1 cellular context compared by ENCODE assay signal in the genomic region with DNA sequence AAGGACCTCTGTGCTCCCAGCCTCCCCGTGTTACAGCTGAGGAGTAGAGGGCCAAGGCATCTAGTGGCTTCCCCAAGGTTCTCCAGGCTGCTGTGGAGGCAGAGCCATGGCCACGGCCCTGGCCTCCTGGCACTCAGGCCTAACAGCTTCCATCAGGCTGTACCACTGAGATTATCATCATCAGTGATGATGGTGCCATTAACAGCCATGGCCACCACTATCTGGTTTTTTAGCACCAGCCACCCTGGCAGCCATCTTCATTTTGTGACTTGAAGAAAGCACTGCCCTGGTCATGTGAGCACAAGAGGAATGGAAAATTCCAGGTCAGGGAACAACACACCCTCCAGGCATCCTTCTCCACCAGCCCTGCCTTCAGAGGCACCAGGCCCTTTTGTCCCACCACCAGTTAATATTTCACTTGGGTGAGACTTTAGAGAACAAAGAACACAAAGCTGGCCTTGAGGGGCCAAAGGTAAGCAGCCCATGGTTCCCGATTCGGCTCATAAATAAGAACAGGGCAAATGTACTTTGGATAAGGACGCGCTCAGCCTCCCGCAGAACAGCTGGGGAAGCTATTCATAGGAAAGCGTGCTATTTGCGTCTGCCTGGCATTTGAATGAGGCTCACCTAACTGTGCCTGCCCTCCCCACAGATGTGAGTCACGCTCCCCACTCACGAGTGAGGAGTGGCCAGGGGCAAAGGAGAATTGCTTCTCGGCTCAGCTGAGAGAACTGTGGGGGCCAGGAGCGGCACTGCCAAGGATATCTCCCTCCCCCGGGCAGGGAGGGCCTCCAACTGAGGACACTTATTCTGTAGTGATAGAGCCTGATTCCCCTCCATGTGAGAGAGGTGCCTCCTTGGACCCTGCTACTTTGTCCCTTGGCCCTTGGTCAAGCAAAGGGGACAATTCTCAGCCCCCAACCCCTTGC.
TF ChIP-seq lines count a peak whose summit lies in the region.

No MANE protein-coding gene starts in this region.

TF ChIP-seq in HepG2, 621 proteins besides CTCF, POLR2A, EP300 and RAD21 (continued from another document and continues in another):
- TF ChIP-seq, protein P1, sequence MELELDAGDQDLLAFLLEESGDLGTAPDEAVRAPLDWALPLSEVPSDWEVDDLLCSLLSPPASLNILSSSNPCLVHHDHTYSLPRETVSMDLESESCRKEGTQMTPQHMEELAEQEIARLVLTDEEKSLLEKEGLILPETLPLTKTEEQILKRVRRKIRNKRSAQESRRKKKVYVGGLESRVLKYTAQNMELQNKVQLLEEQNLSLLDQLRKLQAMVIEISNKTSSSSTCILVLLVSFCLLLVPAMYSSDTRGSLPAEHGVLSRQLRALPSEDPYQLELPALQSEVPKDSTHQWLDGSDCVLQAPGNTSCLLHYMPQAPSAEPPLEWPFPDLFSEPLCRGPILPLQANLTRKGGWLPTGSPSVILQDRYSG (CRISPR knock-in tag; IDR thresholded peaks at IDR 0.05), result no peak
- TF ChIP-seq ZNF605 (CRISPR knock-in tag; IDR thresholded peaks at IDR 0.05), result peak; percentile 97
- TF ChIP-seq SNAI1 (CRISPR knock-in tag; IDR thresholded peaks at IDR 0.05; ENCODE audit: borderline replicate concordance), result peak; percentile 58; the same call in 1 of the 2 replicates
- TF ChIP-seq ZNF567 (CRISPR knock-in tag; IDR thresholded peaks at IDR 0.05; ENCODE audit: borderline replicate concordance), result no peak
- peak; percentile 82 for TF ChIP-seq TARDBP (CRISPR knock-in tag; IDR thresholded peaks at IDR 0.05)
- TF ChIP-seq ZNF121 (CRISPR knock-in tag; IDR thresholded peaks at IDR 0.05), result 0 out of 2 replicates have a peak, but pooled peaks have one; percentile 7
- TF ChIP-seq ZNF775 (CRISPR knock-in tag; IDR thresholded peaks at IDR 0.05; ENCODE audit: borderline replicate concordance), result peak; percentile 96
- peak; percentile 83 for TF ChIP-seq ZNF772 (CRISPR knock-in tag; IDR thresholded peaks at IDR 0.05)
- 0 out of 2 replicates have a peak, but pooled peaks have one; percentile 48 for TF ChIP-seq ZNF660 (CRISPR knock-in tag; IDR thresholded peaks at IDR 0.05; ENCODE audit: borderline replicate concordance, low read depth)
- TF ChIP-seq NR2C2 (CRISPR knock-in tag; IDR thresholded peaks at IDR 0.05; ENCODE audit: borderline replicate concordance), result peak; percentile 82
- TF ChIP-seq, protein P2, sequence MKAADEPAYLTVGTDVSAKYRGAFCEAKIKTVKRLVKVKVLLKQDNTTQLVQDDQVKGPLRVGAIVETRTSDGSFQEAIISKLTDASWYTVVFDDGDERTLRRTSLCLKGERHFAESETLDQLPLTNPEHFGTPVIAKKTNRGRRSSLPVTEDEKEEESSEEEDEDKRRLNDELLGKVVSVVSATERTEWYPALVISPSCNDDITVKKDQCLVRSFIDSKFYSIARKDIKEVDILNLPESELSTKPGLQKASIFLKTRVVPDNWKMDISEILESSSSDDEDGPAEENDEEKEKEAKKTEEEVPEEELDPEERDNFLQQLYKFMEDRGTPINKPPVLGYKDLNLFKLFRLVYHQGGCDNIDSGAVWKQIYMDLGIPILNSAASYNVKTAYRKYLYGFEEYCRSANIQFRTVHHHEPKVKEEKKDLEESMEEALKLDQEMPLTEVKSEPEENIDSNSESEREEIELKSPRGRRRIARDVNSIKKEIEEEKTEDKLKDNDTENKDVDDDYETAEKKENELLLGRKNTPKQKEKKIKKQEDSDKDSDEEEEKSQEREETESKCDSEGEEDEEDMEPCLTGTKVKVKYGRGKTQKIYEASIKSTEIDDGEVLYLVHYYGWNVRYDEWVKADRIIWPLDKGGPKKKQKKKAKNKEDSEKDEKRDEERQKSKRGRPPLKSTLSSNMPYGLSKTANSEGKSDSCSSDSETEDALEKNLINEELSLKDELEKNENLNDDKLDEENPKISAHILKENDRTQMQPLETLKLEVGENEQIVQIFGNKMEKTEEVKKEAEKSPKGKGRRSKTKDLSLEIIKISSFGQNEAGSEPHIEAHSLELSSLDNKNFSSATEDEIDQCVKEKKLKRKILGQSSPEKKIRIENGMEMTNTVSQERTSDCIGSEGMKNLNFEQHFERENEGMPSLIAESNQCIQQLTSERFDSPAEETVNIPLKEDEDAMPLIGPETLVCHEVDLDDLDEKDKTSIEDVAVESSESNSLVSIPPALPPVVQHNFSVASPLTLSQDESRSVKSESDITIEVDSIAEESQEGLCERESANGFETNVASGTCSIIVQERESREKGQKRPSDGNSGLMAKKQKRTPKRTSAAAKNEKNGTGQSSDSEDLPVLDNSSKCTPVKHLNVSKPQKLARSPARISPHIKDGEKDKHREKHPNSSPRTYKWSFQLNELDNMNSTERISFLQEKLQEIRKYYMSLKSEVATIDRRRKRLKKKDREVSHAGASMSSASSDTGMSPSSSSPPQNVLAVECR (CRISPR knock-in tag; IDR thresholded peaks at IDR 0.05; ENCODE audit: borderline replicate concordance), result peak; percentile 57; the same call in 1 of the 2 replicates
- no peak; the same call in none of the 2 replicates for TF ChIP-seq ZNF335 (CRISPR knock-in tag; IDR thresholded peaks at IDR 0.05)
- no peak; the same call in 1 of the 2 replicates for TF ChIP-seq DNMT3B (CRISPR knock-in tag; conservative IDR thresholded peaks at IDR 0.05)
- TF ChIP-seq DNMT1 (CRISPR knock-in tag; IDR thresholded peaks at IDR 0.05), result no peak
- no peak for TF ChIP-seq NONO (IDR thresholded peaks at IDR 0.05)
- peak; percentile 52; the same call in 1 of the 2 replicates for TF ChIP-seq NONO (CRISPR knock-in tag; conservative IDR thresholded peaks at IDR 0.05)
- TF ChIP-seq TEAD2 (CRISPR knock-in tag; IDR thresholded peaks at IDR 0.05), result no peak
- TF ChIP-seq ZBTB25 (CRISPR knock-in tag; IDR thresholded peaks at IDR 0.05), result peak; percentile 88; the same call in 1 of the 2 replicates
- TF ChIP-seq KDM1A (CRISPR knock-in tag; IDR thresholded peaks at IDR 0.05), result no peak
- TF ChIP-seq NR1H2 (CRISPR knock-in tag; IDR thresholded peaks at IDR 0.05; ENCODE audit: borderline replicate concordance, low read depth), result no peak
- TF ChIP-seq TRIM24 (CRISPR knock-in tag; IDR thresholded peaks at IDR 0.05), result no peak
- TF ChIP-seq ZNF263 (CRISPR knock-in tag; IDR thresholded peaks at IDR 0.05), result no peak
- TF ChIP-seq XBP1 (CRISPR knock-in tag; IDR thresholded peaks at IDR 0.05), result no peak; the same call in 1 of the 2 replicates
- TF ChIP-seq DR1 (CRISPR knock-in tag; IDR thresholded peaks at IDR 0.05), result peak; percentile 87
- peak; percentile 73; the same call in 1 of the 2 replicates for TF ChIP-seq STAT6 (CRISPR knock-in tag; IDR thresholded peaks at IDR 0.05; ENCODE audit: borderline replicate concordance)
- TF ChIP-seq REXO4 (CRISPR knock-in tag; IDR thresholded peaks at IDR 0.05; ENCODE audit: borderline replicate concordance), result no peak
- peak; percentile 72; the same call in 1 of the 2 replicates for TF ChIP-seq ZNF761 (CRISPR knock-in tag; conservative IDR thresholded peaks at IDR 0.05)
- TF ChIP-seq TFDP1 (CRISPR knock-in tag; IDR thresholded peaks at IDR 0.05; ENCODE audit: borderline replicate concordance), result no peak; the same call in 1 of the 2 replicates
- peak; percentile 85; the same call in 1 of the 2 replicates for TF ChIP-seq ZFX (CRISPR knock-in tag; IDR thresholded peaks at IDR 0.05; ENCODE audit: low read depth)
- TF ChIP-seq, protein P3, sequence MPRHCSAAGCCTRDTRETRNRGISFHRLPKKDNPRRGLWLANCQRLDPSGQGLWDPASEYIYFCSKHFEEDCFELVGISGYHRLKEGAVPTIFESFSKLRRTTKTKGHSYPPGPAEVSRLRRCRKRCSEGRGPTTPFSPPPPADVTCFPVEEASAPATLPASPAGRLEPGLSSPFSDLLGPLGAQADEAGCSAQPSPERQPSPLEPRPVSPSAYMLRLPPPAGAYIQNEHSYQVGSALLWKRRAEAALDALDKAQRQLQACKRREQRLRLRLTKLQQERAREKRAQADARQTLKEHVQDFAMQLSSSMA (CRISPR knock-in tag; IDR thresholded peaks at IDR 0.05), result peak; percentile 29; the same call in 1 of the 2 replicates
- TF ChIP-seq NCOA5 (CRISPR knock-in tag; IDR thresholded peaks at IDR 0.05), result no peak
- no peak for TF ChIP-seq ZBTB3 (CRISPR knock-in tag; IDR thresholded peaks at IDR 0.05; ENCODE audit: borderline replicate concordance, low read depth)
- TF ChIP-seq SMAD1 (CRISPR knock-in tag; IDR thresholded peaks at IDR 0.05; ENCODE audit: borderline replicate concordance, low read depth), result peak; percentile 81; the same call in 1 of the 2 replicates
- no peak for TF ChIP-seq ZBTB21 (CRISPR knock-in tag; IDR thresholded peaks at IDR 0.05)
- no peak for TF ChIP-seq POLR2AphosphoS2 (IDR thresholded peaks at IDR 0.05; ENCODE audit: low read depth, low read length)
- TF ChIP-seq, protein P4, sequence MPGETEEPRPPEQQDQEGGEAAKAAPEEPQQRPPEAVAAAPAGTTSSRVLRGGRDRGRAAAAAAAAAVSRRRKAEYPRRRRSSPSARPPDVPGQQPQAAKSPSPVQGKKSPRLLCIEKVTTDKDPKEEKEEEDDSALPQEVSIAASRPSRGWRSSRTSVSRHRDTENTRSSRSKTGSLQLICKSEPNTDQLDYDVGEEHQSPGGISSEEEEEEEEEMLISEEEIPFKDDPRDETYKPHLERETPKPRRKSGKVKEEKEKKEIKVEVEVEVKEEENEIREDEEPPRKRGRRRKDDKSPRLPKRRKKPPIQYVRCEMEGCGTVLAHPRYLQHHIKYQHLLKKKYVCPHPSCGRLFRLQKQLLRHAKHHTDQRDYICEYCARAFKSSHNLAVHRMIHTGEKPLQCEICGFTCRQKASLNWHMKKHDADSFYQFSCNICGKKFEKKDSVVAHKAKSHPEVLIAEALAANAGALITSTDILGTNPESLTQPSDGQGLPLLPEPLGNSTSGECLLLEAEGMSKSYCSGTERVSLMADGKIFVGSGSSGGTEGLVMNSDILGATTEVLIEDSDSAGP (CRISPR knock-in tag; IDR thresholded peaks at IDR 0.05; ENCODE audit: borderline replicate concordance), result peak; percentile 76; the same call in 1 of the 2 replicates
- TF ChIP-seq, protein P5, sequence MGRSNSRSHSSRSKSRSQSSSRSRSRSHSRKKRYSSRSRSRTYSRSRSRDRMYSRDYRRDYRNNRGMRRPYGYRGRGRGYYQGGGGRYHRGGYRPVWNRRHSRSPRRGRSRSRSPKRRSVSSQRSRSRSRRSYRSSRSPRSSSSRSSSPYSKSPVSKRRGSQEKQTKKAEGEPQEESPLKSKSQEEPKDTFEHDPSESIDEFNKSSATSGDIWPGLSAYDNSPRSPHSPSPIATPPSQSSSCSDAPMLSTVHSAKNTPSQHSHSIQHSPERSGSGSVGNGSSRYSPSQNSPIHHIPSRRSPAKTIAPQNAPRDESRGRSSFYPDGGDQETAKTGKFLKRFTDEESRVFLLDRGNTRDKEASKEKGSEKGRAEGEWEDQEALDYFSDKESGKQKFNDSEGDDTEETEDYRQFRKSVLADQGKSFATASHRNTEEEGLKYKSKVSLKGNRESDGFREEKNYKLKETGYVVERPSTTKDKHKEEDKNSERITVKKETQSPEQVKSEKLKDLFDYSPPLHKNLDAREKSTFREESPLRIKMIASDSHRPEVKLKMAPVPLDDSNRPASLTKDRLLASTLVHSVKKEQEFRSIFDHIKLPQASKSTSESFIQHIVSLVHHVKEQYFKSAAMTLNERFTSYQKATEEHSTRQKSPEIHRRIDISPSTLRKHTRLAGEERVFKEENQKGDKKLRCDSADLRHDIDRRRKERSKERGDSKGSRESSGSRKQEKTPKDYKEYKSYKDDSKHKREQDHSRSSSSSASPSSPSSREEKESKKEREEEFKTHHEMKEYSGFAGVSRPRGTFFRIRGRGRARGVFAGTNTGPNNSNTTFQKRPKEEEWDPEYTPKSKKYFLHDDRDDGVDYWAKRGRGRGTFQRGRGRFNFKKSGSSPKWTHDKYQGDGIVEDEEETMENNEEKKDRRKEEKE (IDR thresholded peaks at IDR 0.05), result no peak
- no peak for TF ChIP-seq PTBP1 (IDR thresholded peaks at IDR 0.05; ENCODE audit: low read depth, low read length, poor library complexity, severe bottlenecking)
- no peak for TF ChIP-seq HES4 (CRISPR knock-in tag; IDR thresholded peaks at IDR 0.05; ENCODE audit: borderline replicate concordance)
- TF ChIP-seq ZNF552 (CRISPR knock-in tag; IDR thresholded peaks at IDR 0.05; ENCODE audit: borderline replicate concordance), result no peak
- TF ChIP-seq ISX (CRISPR knock-in tag; conservative IDR thresholded peaks at IDR 0.05), result 0 out of 2 replicates have a peak, but pooled peaks have one; percentile 18
- no peak for TF ChIP-seq ZNF780A (CRISPR knock-in tag; IDR thresholded peaks at IDR 0.05)
- TF ChIP-seq NFATC3 (CRISPR knock-in tag; IDR thresholded peaks at IDR 0.05), result no peak
- no peak for TF ChIP-seq HOXA7 (CRISPR knock-in tag; IDR thresholded peaks at IDR 0.05)
- TF ChIP-seq FOXJ3 (CRISPR knock-in tag; IDR thresholded peaks at IDR 0.05; ENCODE audit: borderline replicate concordance), result peak; percentile 85; the same call in 1 of the 2 replicates
- peak; percentile 50; the same call in 1 of the 3 replicates for TF ChIP-seq MXI1 (IDR thresholded peaks at IDR 0.05; ENCODE audit: borderline replicate concordance, low read depth, low read length)
